Comparison of ENCODE assay signal across 8 cellular contexts in the genomic region with DNA sequence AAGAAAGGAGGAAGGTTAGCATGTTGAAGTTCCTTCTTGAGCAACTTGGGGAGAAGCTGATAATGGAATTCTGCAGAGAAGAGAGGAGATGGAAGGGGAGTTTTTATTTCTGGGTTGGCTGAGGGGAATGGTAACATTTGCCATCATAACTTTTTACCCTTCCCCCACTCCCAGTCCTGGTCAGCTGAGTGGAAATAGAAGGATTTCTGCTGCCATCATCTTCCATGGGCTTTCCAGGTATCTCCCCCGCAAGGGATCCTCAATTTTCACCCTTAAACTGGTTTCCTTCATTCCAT. TPM values are rescaled to one million over a fixed set of nuclear protein-coding genes. Genes with fewer than 3 reads are reported as not detected.
DNase-seq lines count a peak whose midpoint lies in the region; ATAC-seq, FAIRE-seq and TF ChIP-seq lines count a peak whose summit lies in the region.
"Had no signal": no experiment of that assay in that cellular context is flagged by ENCODE, and none has a peak within 500 bp of the region (broad histone marks: within the 10 kb centered on the region; RNA-seq: fewer than 3 reads in every experiment).

No MANE protein-coding gene starts in this region.

- H3K36me3 Mint-ChIP-seq in astrocyte (ENCODE audit: low read depth, unreplicated experiment) = peaks cover 28% of the 10 kb centered on the region

- no peak for DNase-seq in astrocyte (ENCODE audit: low read depth)
- DNase-seq in DMS153 treated with DMSO at 0.1 percent for 48 hours (lab: John Stamatoyannopoulos, UW; ENCODE audit: unreplicated experiment) = no peak
- DNase-seq in NCI-H1694 treated with DMSO at 0.1 percent for 48 hours (lab: John Stamatoyannopoulos, UW) = no peak
- DNase-seq: cerebellar nuclear complex, KG1 had no signal

- H3K4me1 ChIP-seq in Loucy (ENCODE audit: insufficient read depth, low read length, poor library complexity, severe bottlenecking) (peaks cover 27% of the 10 kb centered on the region), astrocyte (ENCODE audit: insufficient read depth, low read length) (peaks cover 20% of the 10 kb centered on the region), neuron (ENCODE audit: insufficient read depth, low read length) (peaks cover 33% of the 10 kb centered on the region)

- H3K27ac ChIP-seq in astrocyte (ENCODE audit: low read depth, low read length) = no peak overlapping the region

- H3K36me3 ChIP-seq in Loucy (ENCODE audit: insufficient read depth, low read length) (peaks cover 15% of the 10 kb centered on the region; the same call in 1 of the 2 replicates), astrocyte (ENCODE audit: insufficient read depth, low read length) (no peaks in the 10 kb centered on the region), neuron (ENCODE audit: insufficient read depth, low read length) (peaks cover 46% of the 10 kb centered on the region)

- H3F3A ChIP-seq in Loucy (ENCODE audit: low read depth) = no peaks in the 10 kb centered on the region

- H3K9ac ChIP-seq in Loucy (ENCODE audit: low read depth, low read length, poor library complexity, severe bottlenecking) (peak overlapping the region; percentile 76), astrocyte (ENCODE audit: low read length) (no peak overlapping the region)

- H3K27me3 ChIP-seq in Loucy (ENCODE audit: insufficient read depth, low read length, poor library complexity, severe bottlenecking) (no peaks in the 10 kb centered on the region), astrocyte (ENCODE audit: insufficient read depth, low read length) (no peaks in the 10 kb centered on the region), neuron (ENCODE audit: insufficient read depth, low read length) (no peaks in the 10 kb centered on the region)

- peak overlapping the region; percentile 92 for H3K4me2 ChIP-seq in Loucy (ENCODE audit: low read depth, low read length, poor library complexity, severe bottlenecking)
- peak overlapping the region; percentile 95 for H3K4me2 ChIP-seq in astrocyte (ENCODE audit: low read length)

- H3K9me2 ChIP-seq in Loucy (replicated peaks; ENCODE audit: low read depth, low read length) = no peaks in the 10 kb centered on the region

- peaks cover 2% of the 10 kb centered on the region for H3K9me3 Mint-ChIP-seq in astrocyte (ENCODE audit: unreplicated experiment)

- no peaks in the 10 kb centered on the region for H4K20me1 ChIP-seq in Loucy (ENCODE audit: insufficient read depth, low read length, poor library complexity, severe bottlenecking)
- no peaks in the 10 kb centered on the region for H4K20me1 ChIP-seq in astrocyte (ENCODE audit: insufficient read depth, low read length)

- no peaks in the 10 kb centered on the region for H3K79me2 ChIP-seq in Loucy (ENCODE audit: insufficient read depth, low read length)
- H3K79me2 ChIP-seq in astrocyte (ENCODE audit: insufficient read depth, low read length) = no peaks in the 10 kb centered on the region

- H3K4me3 ChIP-seq in Loucy (ENCODE audit: low read length, poor library complexity, severe bottlenecking) = peak overlapping the region; percentile 81
- no peak overlapping the region for H3K4me3 ChIP-seq in astrocyte (ENCODE audit: insufficient read depth, low read depth, low read length)
- peak overlapping the region; percentile 70 for H3K4me3 ChIP-seq in neuron (ENCODE audit: low read length)

- FAIRE-seq in astrocyte (lab: Jason Lieb, UNC) = no peak

- TF ChIP-seq CTCF in Loucy (conservative IDR thresholded peaks at IDR 0.05; ENCODE audit: low read length) = no peak
- TF ChIP-seq CTCF in astrocyte (IDR thresholded peaks at IDR 0.05; ENCODE audit: insufficient read depth, low read depth, low read length) = no peak

- H2AFZ ChIP-seq in Loucy (ENCODE audit: low read length) (no peak overlapping the region), astrocyte (ENCODE audit: low read depth, low read length) (no peak overlapping the region), neuron (ENCODE audit: low read depth, low read length) (no peak overlapping the region)

- peaks cover 21% of the 10 kb centered on the region for H3K4me1 Mint-ChIP-seq in astrocyte (ENCODE audit: low read depth, unreplicated experiment)

- peak overlapping the region; percentile 90 for H3K4me3 Mint-ChIP-seq in astrocyte (ENCODE audit: unreplicated experiment)

- H3K27ac Mint-ChIP-seq in astrocyte (ENCODE audit: unreplicated experiment) = peak overlapping the region; percentile 41

- H3K27me3 Mint-ChIP-seq in astrocyte (ENCODE audit: low read depth, unreplicated experiment) = peaks cover 12% of the 10 kb centered on the region

- no peak for ATAC-seq in HG02840 (IDR thresholded peaks at IDR 0.05; ENCODE audit: low FRiP score, unreplicated experiment)

- no peaks in the 10 kb centered on the region for H3K9me3 ChIP-seq in Loucy (ENCODE audit: insufficient read depth, low read depth, low read length)
- no peaks in the 10 kb centered on the region for H3K9me3 ChIP-seq in astrocyte (ENCODE audit: insufficient read depth, low read depth, low read length)
- no peaks in the 10 kb centered on the region for H3K9me3 ChIP-seq in neuron (ENCODE audit: low read length)

RNA-seq across cellular contexts. Expression of gene DTX3, which starts 1.3 kb away (rescaled TPM):
- 18.3 and 20.8 TPM in 2 replicates for total RNA-seq in astrocyte

RNA-seq across cellular contexts. Expression of gene ARHGEF25, which starts 5.3 kb away (rescaled TPM):
- total RNA-seq in astrocyte = 16.8 and 24.5 TPM in 2 replicates

RNA-seq across cellular contexts. Expression of gene PIP4K2C, which starts 15.0 kb away (rescaled TPM):
- total RNA-seq in astrocyte = 43.3 and 43.6 TPM in 2 replicates

RNA-seq across cellular contexts. Expression of gene B4GALNT1, which starts 27.0 kb away (rescaled TPM):
- total RNA-seq in astrocyte = 2.5 and 2.6 TPM in 2 replicates

RNA-seq across cellular contexts. Expression of gene KIF5A, which starts 56.1 kb away (rescaled TPM):
- total RNA-seq in astrocyte = 7.2 and 8.6 TPM in 2 replicates
